ENCODE assay signal across 9 cellular contexts in the genomic region with DNA sequence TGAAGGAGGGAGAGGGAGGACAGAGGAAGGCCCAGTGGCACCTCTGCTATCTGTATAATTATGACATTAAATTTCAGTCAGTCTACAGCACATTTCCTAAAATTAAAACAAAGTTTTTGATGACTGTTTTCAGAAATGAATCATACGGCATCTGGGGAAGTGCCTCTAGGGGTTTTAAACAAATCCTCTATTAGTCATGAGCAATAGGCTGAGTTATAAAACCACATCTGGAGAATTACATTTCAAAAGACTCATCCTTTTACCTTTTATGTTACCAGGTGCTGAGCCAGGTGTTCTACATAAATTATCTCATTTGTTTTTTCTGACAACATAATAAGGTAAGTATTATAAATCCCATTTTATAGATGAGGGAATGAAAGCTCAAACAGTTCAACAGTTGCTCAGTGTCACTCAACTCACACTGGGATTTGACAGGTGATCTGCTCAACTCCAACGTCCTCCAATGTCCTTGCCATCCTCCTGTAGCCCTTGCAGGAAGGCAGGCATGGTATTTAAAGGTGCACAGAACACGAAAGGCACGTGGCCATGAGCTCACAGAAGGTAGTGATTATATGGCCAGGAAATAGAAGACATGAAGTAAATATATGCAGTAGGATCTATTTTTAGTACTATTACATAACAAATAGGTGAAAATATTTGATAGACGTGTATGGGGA.
DNase-seq lines count a peak whose midpoint lies in the region; ATAC-seq and FAIRE-seq lines count a peak whose summit lies in the region.
"Had no signal": no experiment of that assay in that cellular context is flagged by ENCODE, and none has a peak within 500 bp of the region (broad histone marks: within the 10 kb centered on the region; RNA-seq: fewer than 3 reads in every experiment).

No MANE protein-coding gene starts in this region.

- H3K27me3 ChIP-seq in aorta (ENCODE audit: control insufficient read depth in 1 of 2, insufficient read depth in 2 of 2, low read length in 1 of 2) = no peaks in the 10 kb centered on the region
- no peaks in the 10 kb centered on the region for H3K27me3 ChIP-seq in right cardiac atrium (ENCODE audit: control insufficient read depth, insufficient read depth)

- FAIRE-seq in frontal cortex (lab: Jason Lieb, UNC) = no peak

- H3K9me3 ChIP-seq in aorta (ENCODE audit: control insufficient read depth, low read length) (no peaks in the 10 kb centered on the region), right cardiac atrium (ENCODE audit: control insufficient read depth, low read length) (no peaks in the 10 kb centered on the region)

- 13 to 43% methylated on average over 5 of the region's 5 CpGs for WGBS in aorta, 2 donors
- WGBS in right cardiac atrium = 53% methylated on average over 5 of the region's 5 CpGs

- H3K4me3 ChIP-seq in aorta (ENCODE audit: low read length in 2 of 2) = no peak overlapping the region
- no peak overlapping the region for H3K4me3 ChIP-seq in right cardiac atrium (ENCODE audit: low read length)

- H3K4me1 ChIP-seq in aorta (ENCODE audit: control insufficient read depth in 1 of 2, insufficient read depth in 2 of 2, low read length in 2 of 2) (peaks cover 0 to 2% of the 10 kb centered on the region in 2 donors), right cardiac atrium (ENCODE audit: control insufficient read depth, insufficient read depth, low read length) (no peaks in the 10 kb centered on the region)

- intact Hi-C loops in aorta (cut with DNase I) (no loop called here), right cardiac atrium (cut with DNase I) (no loop called here)

- DNase-seq in COLO829 (ENCODE audit: low spot score) (peak; percentile 10), fibroblast of peridontal ligament (ENCODE audit: extremely low read depth) (peak; percentile 82), aorta (no peak), OCI-M1 (lab: John Stamatoyannopoulos, UW) (no peak), right cardiac atrium (no peak), frontal cortex (ENCODE audit: low spot score in 2 of 2) (no peak)
- DNase-seq: naive B cell had no signal

- no peak overlapping the region for H3K27ac ChIP-seq in aorta (ENCODE audit: low read depth in 1 of 2, low read length in 2 of 2)
- no peak overlapping the region for H3K27ac ChIP-seq in right cardiac atrium (ENCODE audit: low read length)

- peak; percentile 57 for ATAC-seq in GM19372 (IDR thresholded peaks at IDR 0.05; ENCODE audit: low read depth, unreplicated experiment)
- peak; percentile 64 for ATAC-seq in HG03521 (IDR thresholded peaks at IDR 0.05; ENCODE audit: unreplicated experiment)
- no peak for ATAC-seq in aorta (ENCODE audit: low FRiP score)
- ATAC-seq in right cardiac atrium = no peak

- no peaks in the 10 kb centered on the region for H3K36me3 ChIP-seq in aorta (ENCODE audit: control insufficient read depth in 1 of 2, insufficient read depth in 2 of 2, low read length in 1 of 2)

Comparison
In these comparisons a context has a peak if more than half of its experiments do, and no peak if none do; other contexts are left out.
1. DNase-seq: peak in COLO829 (single experiment) and fibroblast of peridontal ligament (single experiment); none in aorta (0 of 2), OCI-M1 (single experiment), right cardiac atrium (0 of 3) and frontal cortex (0 of 2).
2. ATAC-seq: peak in GM19372 (single experiment) and HG03521 (single experiment); none in aorta (single experiment) and right cardiac atrium (0 of 2).